Comparison of ENCODE assay signal across 8 cellular contexts in the genomic region with DNA sequence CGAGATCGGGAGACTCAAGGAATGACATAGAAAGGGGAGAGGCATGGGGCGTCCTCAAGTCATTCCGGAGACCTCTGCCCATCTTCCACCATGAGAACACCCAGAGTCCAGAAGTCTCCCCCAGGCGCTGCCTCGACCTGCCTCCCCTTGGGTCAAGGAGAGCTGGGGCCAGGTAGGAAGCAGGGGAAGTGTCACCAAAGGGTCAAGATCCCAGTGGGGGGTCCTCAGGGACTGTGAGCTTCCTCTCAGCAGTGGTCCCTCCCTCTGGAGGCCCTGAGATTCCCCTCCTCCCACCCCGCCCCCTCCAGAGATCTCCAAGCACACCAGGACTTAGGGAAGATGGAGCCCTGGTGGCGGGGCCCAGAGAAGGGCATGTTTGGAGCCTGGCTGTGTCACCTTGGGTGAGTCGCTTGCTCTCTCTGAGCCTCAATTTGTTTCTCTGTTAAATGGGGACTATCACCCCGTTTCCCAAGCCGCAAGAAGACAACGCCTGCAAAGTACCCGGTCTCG. TPM values are rescaled to one million over a fixed set of nuclear protein-coding genes. Genes with fewer than 3 reads are reported as not detected.
A peak's percentile ranks its signal among the peaks of the same experiment; 100 is the strongest.
DNase-seq lines count a peak whose midpoint lies in the region; ATAC-seq and TF ChIP-seq lines count a peak whose summit lies in the region.

No MANE protein-coding gene starts in this region.

- H3K9me3 ChIP-seq in mucosa of stomach (ENCODE audit: control insufficient read depth, low read length) (no peaks in the 10 kb centered on the region), aorta (ENCODE audit: control insufficient read depth, low read length) (no peaks in the 10 kb centered on the region)

- TF ChIP-seq CTCF in AG10803 (conservative IDR thresholded peaks at IDR 0.05; ENCODE audit: low read length), result no peak
- no peak for TF ChIP-seq CTCF in HL-60 (IDR thresholded peaks at IDR 0.05; ENCODE audit: insufficient read depth, low read length)

- peak overlapping the region; percentile 41 for H3K9ac ChIP-seq in mucosa of stomach (ENCODE audit: low read length)

- DNase-seq in AG10803 (ENCODE audit: low read depth) (no peak), HL-60 (ENCODE audit: low read depth in 1 of 2, low spot score in 1 of 2) (no peak), caudate nucleus (lab: John Stamatoyannopoulos, UW) (peak in 32 of 61 donors; percentile 10 to 59 (median 32)), aorta (peak; percentile 71 to 84), glomerular visceral epithelial cell (ENCODE audit: extremely low spot score) (no peak), HCEC 1CT (no peak)

- H3K4me1 ChIP-seq in mucosa of stomach (ENCODE audit: control insufficient read depth, insufficient read depth, low read length), result peaks cover 19% of the 10 kb centered on the region
- H3K4me1 ChIP-seq in aorta (ENCODE audit: control insufficient read depth in 1 of 2, insufficient read depth in 2 of 2, low read length in 2 of 2), result no peaks in the 10 kb centered on the region

- H3K27me3 ChIP-seq in HL-60 (ENCODE audit: insufficient read depth, poor library complexity, severe bottlenecking) (peaks cover 18% of the 10 kb centered on the region), mucosa of stomach (ENCODE audit: control insufficient read depth, insufficient read depth, low read length) (peaks cover 27% of the 10 kb centered on the region), aorta (ENCODE audit: control insufficient read depth in 1 of 2, insufficient read depth in 2 of 2, low read length in 1 of 2) (no peaks in the 10 kb centered on the region)

- H3K27ac ChIP-seq in HL-60 (replicated peaks), result no peak overlapping the region
- peak overlapping the region; percentile 71 for H3K27ac ChIP-seq in caudate nucleus (ENCODE audit: low read depth, low read length)
- H3K27ac ChIP-seq in aorta (ENCODE audit: low read depth in 1 of 2, low read length in 2 of 2), result peak overlapping the region; percentile 34 to 93

- H3K36me3 ChIP-seq in mucosa of stomach (ENCODE audit: control insufficient read depth, insufficient read depth, low read length) (no peaks in the 10 kb centered on the region), aorta (ENCODE audit: control insufficient read depth in 1 of 2, insufficient read depth in 2 of 2, low read length in 1 of 2) (no peaks in the 10 kb centered on the region)

- H3K4me3 ChIP-seq in AG10803 (ENCODE audit: low read length), result peak overlapping the region; percentile 71
- H3K4me3 ChIP-seq in HL-60 (replicated peaks; ENCODE audit: insufficient read depth, low read length), result 0 out of 2 replicates have a peak overlapping the region, but pooled peaks have one; percentile 43
- H3K4me3 ChIP-seq in mucosa of stomach (ENCODE audit: low read length), result peak overlapping the region; percentile 7
- H3K4me3 ChIP-seq in aorta (ENCODE audit: low read length in 2 of 2), result peak overlapping the region; percentile 51 to 75

- intact Hi-C loops in aorta (cut with DNase I), result no loop called here

- WGBS in aorta, 2 donors, result 1 to 2% methylated on average over 14 of the region's 14 CpGs

- ATAC-seq in aorta (ENCODE audit: low FRiP score) (peak; percentile 14), GM21360 (IDR thresholded peaks at IDR 0.05; ENCODE audit: unreplicated experiment) (no peak)

RNA-seq across cellular contexts. Expression of a gene that starts 0.9 kb away (rescaled TPM):
- 100 to 1,000 TPM in 1 of 2 donors, 10 to 100 TPM in 1; 84.1 to 216 TPM for total RNA-seq in aorta
- 10 to 100 TPM; 24.4 to 47.0 TPM for polyA plus RNA-seq in aorta

RNA-seq across cellular contexts. Expression of a gene that starts 24.1 kb away (rescaled TPM):
- total RNA-seq in aorta, result 1 to 10 TPM; 3.0 to 4.5 TPM
- not detected for polyA plus RNA-seq in aorta

RNA-seq across cellular contexts. Expression of a gene that starts 35.2 kb away (rescaled TPM):
- total RNA-seq in aorta, result 10 to 100 TPM; 70.4 to 70.8 TPM
- 100 to 1,000 TPM in 1 of 2 donors, 10 to 100 TPM in 1; 17.3 to 119 TPM for polyA plus RNA-seq in aorta

RNA-seq across cellular contexts. Expression of a gene that starts 56.9 kb away (rescaled TPM):
- total RNA-seq in aorta, result 10 to 100 TPM; 42.2 to 62.6 TPM
- polyA plus RNA-seq in aorta, result 10 to 100 TPM; 15.3 to 79.2 TPM

RNA-seq across cellular contexts. Expression of a gene that starts 58.9 kb away (rescaled TPM):
- 100 to 1,000 TPM; 212 to 237 TPM for total RNA-seq in aorta
- polyA plus RNA-seq in aorta, result 100 to 1,000 TPM; 197 to 240 TPM

Comparison
In these comparisons a context has a peak if more than half of its experiments do, and no peak if none do; other contexts are left out.
1. DNase-seq: peak in caudate nucleus (32 of 61) and aorta (2 of 2); none in AG10803 (single experiment), HL-60 (0 of 2), glomerular visceral epithelial cell (single experiment) and HCEC 1CT (single experiment).
2. H3K4me3 ChIP-seq: peak in every context shown above with its lines; median percentile 71 in AG10803; 63 in aorta; 43 in HL-60; 7 in mucosa of stomach.